ENCODE assay signal across 8 cellular contexts in genomic region chr11:2701230-2701629, GRCh38. TPM values are rescaled to one million over a fixed set of nuclear protein-coding genes. Genes with fewer than 3 reads are reported as not detected.
DNase-seq lines count a peak whose midpoint lies in the region; ATAC-seq and TF ChIP-seq lines count a peak whose summit lies in the region.

No MANE protein-coding gene starts in this region.

- DNase-seq in dorsolateral prefrontal cortex, result peak in 5 of 10 donors; percentile 14 to 47 (median 33)
- no peak for DNase-seq in stimulated activated CD4-positive, alpha-beta T cell treated with anti-CD3 and anti-CD28 coated beads, Interleukin-15, amount 100 ng/mL, for 24 hours
- DNase-seq in stimulated activated CD8-positive, alpha-beta memory T cell treated with anti-CD3 and anti-CD28 coated beads, Interleukin-4, amount 100 ng/mL, for 48 hours, result no peak

- H3K79me2 ChIP-seq in OCI-LY1 (ENCODE audit: insufficient read depth, low read length), result peaks cover 21% of the 10 kb centered on the region

- H3K4me3 ChIP-seq in BLaER1 treated with 17β-estradiol and CSF1 and Interleukin-3, amounts not matched to agents 10 nM and 100 nM, result peak overlapping the region in 6 of 10 experiments; percentile 72 to 80 (median 76); a peak in 6 of 20 replicates
- H3K4me3 ChIP-seq in OCI-LY1 (ENCODE audit: low read depth, low read length, poor library complexity, severe bottlenecking), result peak overlapping the region; percentile 85
- peak overlapping the region in 4 of 59 donors; percentile 66 to 80 (median 72) for H3K4me3 ChIP-seq in dorsolateral prefrontal cortex
- peak overlapping the region; percentile 74 for H3K4me3 ChIP-seq in neuron (ENCODE audit: low read length)

- no peaks in the 10 kb centered on the region for H3F3A ChIP-seq in OCI-LY1 (ENCODE audit: insufficient read depth, low read length)

- H3K27me3 ChIP-seq in BLaER1 treated with 17β-estradiol and CSF1 and Interleukin-3, amounts not matched to agents 10 nM and 100 nM, result peaks cover 0 to 11% (median 0%) of the 10 kb centered on the region in 11 experiments; a peak in 1 of 22 replicates
- no peaks in the 10 kb centered on the region for H3K27me3 ChIP-seq in OCI-LY1 (ENCODE audit: insufficient read depth, low read length)
- H3K27me3 ChIP-seq in dorsolateral prefrontal cortex, result no peaks in the 10 kb centered on the region
- H3K27me3 ChIP-seq in neuron (ENCODE audit: insufficient read depth, low read length), result no peaks in the 10 kb centered on the region

- peak overlapping the region in 10 of 11 experiments; percentile 82 to 90 (median 87); a peak in 18 of 22 replicates for H3K9ac ChIP-seq in BLaER1 treated with 17β-estradiol and CSF1 and Interleukin-3, amounts not matched to agents 10 nM and 100 nM
- H3K9ac ChIP-seq in OCI-LY1 (ENCODE audit: low read length), result peak overlapping the region; percentile 97

- H2AFZ ChIP-seq in OCI-LY1 (ENCODE audit: low read length), result no peak overlapping the region
- H2AFZ ChIP-seq in neuron (ENCODE audit: low read depth, low read length), result no peak overlapping the region

- peak overlapping the region; percentile 84 to 97 (median 87) for H3K4me2 ChIP-seq in BLaER1 treated with 17β-estradiol and CSF1 and Interleukin-3, amounts not matched to agents 10 nM and 100 nM
- H3K4me2 ChIP-seq in OCI-LY1 (ENCODE audit: low read length), result peak overlapping the region; percentile 80

- TF ChIP-seq CTCF in OCI-LY1 (IDR thresholded peaks at IDR 0.05; ENCODE audit: low read length) (no peak), dorsolateral prefrontal cortex (IDR thresholded peaks at IDR 0.05 in 54 of 56, conservative IDR thresholded peaks at IDR 0.05 in 2 of 56; ENCODE audit: low read depth in 1 of 56, partially characterized antibody in 56 of 56) (no peak)

- intact Hi-C loops in dorsolateral prefrontal cortex (cut with DNase I), result loop anchor here (5.0 to 10.0 kb wide), 2 partner anchors 101 to 184 kb away; partner anchors contain the start of gene CDKN1C (in 1 of the 2)

- H3K4me1 ChIP-seq in BLaER1 treated with 17β-estradiol and CSF1 and Interleukin-3, amounts not matched to agents 10 nM and 100 nM, result peaks cover 50 to 78% (median 70%) of the 10 kb centered on the region in 10 experiments
- peaks cover 62% of the 10 kb centered on the region for H3K4me1 ChIP-seq in OCI-LY1 (ENCODE audit: insufficient read depth, low read length, severe bottlenecking)
- H3K4me1 ChIP-seq in neuron (ENCODE audit: insufficient read depth, low read length), result peaks cover 30% of the 10 kb centered on the region

- H3K9me3 ChIP-seq in BLaER1 treated with 17β-estradiol and CSF1 and Interleukin-3, amounts not matched to agents 10 nM and 100 nM (replicated peaks in 1 of 11), result peaks cover 18 to 29% (median 24%) of the 10 kb centered on the region in 11 experiments
- no peaks in the 10 kb centered on the region for H3K9me3 ChIP-seq in OCI-LY1 (ENCODE audit: low read length)
- no peaks in the 10 kb centered on the region for H3K9me3 ChIP-seq in neuron (ENCODE audit: low read length)

- no peaks in the 10 kb centered on the region for H3K9me2 ChIP-seq in OCI-LY1 (ENCODE audit: low read depth, low read length)

- peaks cover 9 to 35% (median 32%) of the 10 kb centered on the region in 11 experiments; a peak in 19 of 22 replicates for H4K20me1 ChIP-seq in BLaER1 treated with 17β-estradiol and CSF1 and Interleukin-3, amounts not matched to agents 10 nM and 100 nM
- no peaks in the 10 kb centered on the region for H4K20me1 ChIP-seq in OCI-LY1 (ENCODE audit: insufficient read depth, low read length)

- 0 out of 22 replicates have a peak, but pooled peaks cover 0 to 7% (median 0%) of the 10 kb centered on the region in 11 experiments for H3K36me3 ChIP-seq in BLaER1 treated with 17β-estradiol and CSF1 and Interleukin-3, amounts not matched to agents 10 nM and 100 nM
- H3K36me3 ChIP-seq in OCI-LY1 (ENCODE audit: insufficient read depth, low read length) (no peaks in the 10 kb centered on the region; the same call in 1 of the 2 replicates), neuron (ENCODE audit: insufficient read depth, low read length) (no peaks in the 10 kb centered on the region)

- H3K27ac ChIP-seq in BLaER1 treated with 17β-estradiol and CSF1 and Interleukin-3, amounts not matched to agents 10 nM and 100 nM, result peak overlapping the region in 10 of 11 experiments; percentile 78 to 94 (median 90); a peak in 19 of 22 replicates
- peak overlapping the region; percentile 74 for H3K27ac ChIP-seq in OCI-LY1 (ENCODE audit: low read depth, low read length, poor library complexity, severe bottlenecking)
- H3K27ac ChIP-seq in dorsolateral prefrontal cortex, result peak overlapping the region in 49 of 59 donors; percentile 21 to 96 (median 92)

- ATAC-seq in HG03571 (IDR thresholded peaks at IDR 0.05; ENCODE audit: unreplicated experiment) (no peak), HG03378 (IDR thresholded peaks at IDR 0.05; ENCODE audit: unreplicated experiment) (no peak)

RNA-seq across cellular contexts. Expression of gene KCNQ1OT1, which starts 1.4 kb away (rescaled TPM):
- total RNA-seq in dorsolateral prefrontal cortex, result 1 to 10 TPM; 2.4 to 9.8 (median 4.7) TPM
